1 cellular context compared by ENCODE assay signal in the genomic region with DNA sequence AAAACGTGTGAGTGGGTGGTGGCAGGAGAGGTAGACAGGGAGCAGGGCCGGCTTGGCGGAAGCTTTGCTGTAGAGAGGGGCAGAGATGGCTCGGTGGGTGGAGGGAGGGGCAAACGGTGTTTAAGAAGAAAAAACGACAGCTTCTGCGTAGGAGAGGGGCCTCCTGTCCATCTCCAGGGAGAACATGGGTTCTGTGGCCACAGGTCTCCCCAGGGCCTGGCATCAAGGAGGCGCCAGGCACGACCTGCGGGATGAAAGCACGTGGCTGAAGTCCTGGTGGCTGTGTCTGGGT.
TF ChIP-seq lines count a peak whose summit lies in the region.

No MANE protein-coding gene starts in this region.

TF ChIP-seq in HepG2, 621 proteins besides CTCF, POLR2A, EP300 and RAD21 (continues in another document):
- no peak for TF ChIP-seq MAFK (conservative IDR thresholded peaks at IDR 0.05 in 1 of 2, IDR thresholded peaks at IDR 0.05 in 1 of 2; ENCODE audit: low read length in 2 of 2)
- TF ChIP-seq, protein P1, sequence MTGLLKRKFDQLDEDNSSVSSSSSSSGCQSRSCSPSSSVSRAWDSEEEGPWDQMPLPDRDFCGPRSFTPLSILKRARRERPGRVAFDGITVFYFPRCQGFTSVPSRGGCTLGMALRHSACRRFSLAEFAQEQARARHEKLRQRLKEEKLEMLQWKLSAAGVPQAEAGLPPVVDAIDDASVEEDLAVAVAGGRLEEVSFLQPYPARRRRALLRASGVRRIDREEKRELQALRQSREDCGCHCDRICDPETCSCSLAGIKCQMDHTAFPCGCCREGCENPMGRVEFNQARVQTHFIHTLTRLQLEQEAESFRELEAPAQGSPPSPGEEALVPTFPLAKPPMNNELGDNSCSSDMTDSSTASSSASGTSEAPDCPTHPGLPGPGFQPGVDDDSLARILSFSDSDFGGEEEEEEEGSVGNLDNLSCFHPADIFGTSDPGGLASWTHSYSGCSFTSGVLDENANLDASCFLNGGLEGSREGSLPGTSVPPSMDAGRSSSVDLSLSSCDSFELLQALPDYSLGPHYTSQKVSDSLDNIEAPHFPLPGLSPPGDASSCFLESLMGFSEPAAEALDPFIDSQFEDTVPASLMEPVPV (CRISPR knock-in tag; IDR thresholded peaks at IDR 0.05), result no peak
- TF ChIP-seq ZNF792 (CRISPR knock-in tag; IDR thresholded peaks at IDR 0.05), result no peak; the same call in 1 of the 2 replicates
- TF ChIP-seq ZNF83 (CRISPR knock-in tag; IDR thresholded peaks at IDR 0.05; ENCODE audit: borderline replicate concordance), result 0 out of 2 replicates have a peak, but pooled peaks have one; percentile 68
- TF ChIP-seq, protein P2, sequence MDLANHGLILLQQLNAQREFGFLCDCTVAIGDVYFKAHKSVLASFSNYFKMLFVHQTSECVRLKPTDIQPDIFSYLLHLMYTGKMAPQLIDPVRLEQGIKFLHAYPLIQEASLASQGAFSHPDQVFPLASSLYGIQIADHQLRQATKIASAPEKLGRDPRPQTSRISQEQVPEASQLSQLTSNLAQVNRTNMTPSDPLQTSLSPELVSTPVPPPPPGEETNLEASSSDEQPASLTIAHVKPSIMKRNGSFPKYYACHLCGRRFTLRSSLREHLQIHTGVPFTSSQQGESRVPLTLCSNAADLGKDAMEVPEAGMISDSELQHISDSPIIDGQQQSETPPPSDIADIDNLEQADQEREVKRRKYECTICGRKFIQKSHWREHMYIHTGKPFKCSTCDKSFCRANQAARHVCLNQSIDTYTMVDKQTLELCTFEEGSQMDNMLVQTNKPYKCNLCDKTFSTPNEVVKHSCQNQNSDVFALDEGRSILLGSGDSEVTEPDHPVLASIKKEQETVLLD (CRISPR knock-in tag; IDR thresholded peaks at IDR 0.05; ENCODE audit: low read depth), result peak; percentile 34; the same call in 1 of the 2 replicates
- TF ChIP-seq, protein P3, sequence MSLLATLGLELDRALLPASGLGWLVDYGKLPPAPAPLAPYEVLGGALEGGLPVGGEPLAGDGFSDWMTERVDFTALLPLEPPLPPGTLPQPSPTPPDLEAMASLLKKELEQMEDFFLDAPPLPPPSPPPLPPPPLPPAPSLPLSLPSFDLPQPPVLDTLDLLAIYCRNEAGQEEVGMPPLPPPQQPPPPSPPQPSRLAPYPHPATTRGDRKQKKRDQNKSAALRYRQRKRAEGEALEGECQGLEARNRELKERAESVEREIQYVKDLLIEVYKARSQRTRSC (CRISPR knock-in tag; IDR thresholded peaks at IDR 0.05; ENCODE audit: low read depth), result no peak
- TF ChIP-seq, protein P4, sequence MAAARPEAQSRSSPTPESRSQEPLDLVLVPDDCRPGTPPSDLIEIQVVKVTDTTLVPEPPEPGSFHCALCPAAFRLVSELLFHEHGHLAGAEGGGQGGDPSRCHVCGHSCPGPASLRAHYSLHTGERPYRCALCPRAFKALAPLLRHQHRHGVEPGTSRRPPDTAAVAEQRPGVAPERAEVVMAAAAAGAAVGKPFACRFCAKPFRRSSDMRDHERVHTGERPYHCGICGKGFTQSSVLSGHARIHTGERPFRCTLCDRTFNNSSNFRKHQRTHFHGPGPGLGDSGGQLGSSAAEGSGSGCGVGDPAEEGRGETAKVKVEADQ (CRISPR knock-in tag; IDR thresholded peaks at IDR 0.05; ENCODE audit: borderline replicate concordance), result 0 out of 2 replicates have a peak, but pooled peaks have one; percentile 35
- TF ChIP-seq TGIF2 (CRISPR knock-in tag; IDR thresholded peaks at IDR 0.05), result peak; percentile 83; the same call in 1 of the 2 replicates
- TF ChIP-seq ZNF326 (CRISPR knock-in tag; IDR thresholded peaks at IDR 0.05; ENCODE audit: borderline replicate concordance), result no peak
- no peak for TF ChIP-seq ZNF644 (CRISPR knock-in tag; IDR thresholded peaks at IDR 0.05; ENCODE audit: low read depth)
- 0 out of 2 replicates have a peak, but pooled peaks have one; percentile 8 for TF ChIP-seq ELF3 (CRISPR knock-in tag; IDR thresholded peaks at IDR 0.05)
- no peak for TF ChIP-seq ZMYM3 (CRISPR knock-in tag; IDR thresholded peaks at IDR 0.05)
- no peak for TF ChIP-seq ELF1 (CRISPR knock-in tag; IDR thresholded peaks at IDR 0.05)
- no peak for TF ChIP-seq ZBTB21 (CRISPR knock-in tag; IDR thresholded peaks at IDR 0.05)
- peak; percentile 81; the same call in 1 of the 2 replicates for TF ChIP-seq MTF2 (CRISPR knock-in tag; IDR thresholded peaks at IDR 0.05; ENCODE audit: borderline replicate concordance)
- TF ChIP-seq, protein P5, sequence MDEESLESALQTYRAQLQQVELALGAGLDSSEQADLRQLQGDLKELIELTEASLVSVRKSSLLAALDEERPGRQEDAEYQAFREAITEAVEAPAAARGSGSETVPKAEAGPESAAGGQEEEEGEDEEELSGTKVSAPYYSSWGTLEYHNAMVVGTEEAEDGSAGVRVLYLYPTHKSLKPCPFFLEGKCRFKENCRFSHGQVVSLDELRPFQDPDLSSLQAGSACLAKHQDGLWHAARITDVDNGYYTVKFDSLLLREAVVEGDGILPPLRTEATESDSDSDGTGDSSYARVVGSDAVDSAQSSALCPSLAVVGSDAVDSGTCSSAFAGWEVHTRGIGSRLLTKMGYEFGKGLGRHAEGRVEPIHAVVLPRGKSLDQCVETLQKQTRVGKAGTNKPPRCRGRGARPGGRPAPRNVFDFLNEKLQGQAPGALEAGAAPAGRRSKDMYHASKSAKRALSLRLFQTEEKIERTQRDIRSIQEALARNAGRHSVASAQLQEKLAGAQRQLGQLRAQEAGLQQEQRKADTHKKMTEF (CRISPR knock-in tag; IDR thresholded peaks at IDR 0.05), result 0 out of 2 replicates have a peak, but pooled peaks have one; percentile 40
- TF ChIP-seq SMYD3 (CRISPR knock-in tag; IDR thresholded peaks at IDR 0.05), result no peak
- TF ChIP-seq BRD4 (CRISPR knock-in tag; IDR thresholded peaks at IDR 0.05), result no peak
- no peak for TF ChIP-seq PLRG1 (conservative IDR thresholded peaks at IDR 0.05)
- TF ChIP-seq, protein P6, sequence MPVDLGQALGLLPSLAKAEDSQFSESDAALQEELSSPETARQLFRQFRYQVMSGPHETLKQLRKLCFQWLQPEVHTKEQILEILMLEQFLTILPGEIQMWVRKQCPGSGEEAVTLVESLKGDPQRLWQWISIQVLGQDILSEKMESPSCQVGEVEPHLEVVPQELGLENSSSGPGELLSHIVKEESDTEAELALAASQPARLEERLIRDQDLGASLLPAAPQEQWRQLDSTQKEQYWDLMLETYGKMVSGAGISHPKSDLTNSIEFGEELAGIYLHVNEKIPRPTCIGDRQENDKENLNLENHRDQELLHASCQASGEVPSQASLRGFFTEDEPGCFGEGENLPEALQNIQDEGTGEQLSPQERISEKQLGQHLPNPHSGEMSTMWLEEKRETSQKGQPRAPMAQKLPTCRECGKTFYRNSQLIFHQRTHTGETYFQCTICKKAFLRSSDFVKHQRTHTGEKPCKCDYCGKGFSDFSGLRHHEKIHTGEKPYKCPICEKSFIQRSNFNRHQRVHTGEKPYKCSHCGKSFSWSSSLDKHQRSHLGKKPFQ (CRISPR knock-in tag; IDR thresholded peaks at IDR 0.05; ENCODE audit: insufficient replicate concordance), result peak; percentile 37
- TF ChIP-seq ZNF207 (IDR thresholded peaks at IDR 0.05; ENCODE audit: borderline replicate concordance), result no peak
- no peak for TF ChIP-seq ZNF282 (IDR thresholded peaks at IDR 0.05; ENCODE audit: partially characterized antibody)
- peak; percentile 21 for TF ChIP-seq ZNF883 (CRISPR knock-in tag; IDR thresholded peaks at IDR 0.05; ENCODE audit: not compliant biosample characterization)
- no peak for TF ChIP-seq TSC22D2 (CRISPR knock-in tag; IDR thresholded peaks at IDR 0.05; ENCODE audit: borderline replicate concordance)
- TF ChIP-seq, protein P7, sequence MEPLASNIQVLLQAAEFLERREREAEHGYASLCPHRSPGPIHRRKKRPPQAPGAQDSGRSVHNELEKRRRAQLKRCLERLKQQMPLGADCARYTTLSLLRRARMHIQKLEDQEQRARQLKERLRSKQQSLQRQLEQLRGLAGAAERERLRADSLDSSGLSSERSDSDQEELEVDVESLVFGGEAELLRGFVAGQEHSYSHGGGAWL (CRISPR knock-in tag; IDR thresholded peaks at IDR 0.05), result no peak; the same call in 1 of the 2 replicates
- TF ChIP-seq, protein P8, sequence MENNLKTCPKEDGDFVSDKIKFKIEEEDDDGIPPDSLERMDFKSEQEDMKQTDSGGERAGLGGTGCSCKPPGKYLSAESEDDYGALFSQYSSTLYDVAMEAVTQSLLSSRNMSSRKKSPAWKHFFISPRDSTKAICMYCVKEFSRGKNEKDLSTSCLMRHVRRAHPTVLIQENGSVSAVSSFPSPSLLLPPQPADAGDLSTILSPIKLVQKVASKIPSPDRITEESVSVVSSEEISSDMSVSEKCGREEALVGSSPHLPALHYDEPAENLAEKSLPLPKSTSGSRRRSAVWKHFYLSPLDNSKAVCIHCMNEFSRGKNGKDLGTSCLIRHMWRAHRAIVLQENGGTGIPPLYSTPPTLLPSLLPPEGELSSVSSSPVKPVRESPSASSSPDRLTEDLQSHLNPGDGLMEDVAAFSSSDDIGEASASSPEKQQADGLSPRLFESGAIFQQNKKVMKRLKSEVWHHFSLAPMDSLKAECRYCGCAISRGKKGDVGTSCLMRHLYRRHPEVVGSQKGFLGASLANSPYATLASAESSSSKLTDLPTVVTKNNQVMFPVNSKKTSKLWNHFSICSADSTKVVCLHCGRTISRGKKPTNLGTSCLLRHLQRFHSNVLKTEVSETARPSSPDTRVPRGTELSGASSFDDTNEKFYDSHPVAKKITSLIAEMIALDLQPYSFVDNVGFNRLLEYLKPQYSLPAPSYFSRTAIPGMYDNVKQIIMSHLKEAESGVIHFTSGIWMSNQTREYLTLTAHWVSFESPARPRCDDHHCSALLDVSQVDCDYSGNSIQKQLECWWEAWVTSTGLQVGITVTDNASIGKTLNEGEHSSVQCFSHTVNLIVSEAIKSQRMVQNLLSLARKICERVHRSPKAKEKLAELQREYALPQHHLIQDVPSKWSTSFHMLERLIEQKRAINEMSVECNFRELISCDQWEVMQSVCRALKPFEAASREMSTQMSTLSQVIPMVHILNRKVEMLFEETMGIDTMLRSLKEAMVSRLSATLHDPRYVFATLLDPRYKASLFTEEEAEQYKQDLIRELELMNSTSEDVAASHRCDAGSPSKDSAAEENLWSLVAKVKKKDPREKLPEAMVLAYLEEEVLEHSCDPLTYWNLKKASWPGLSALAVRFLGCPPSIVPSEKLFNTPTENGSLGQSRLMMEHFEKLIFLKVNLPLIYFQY (CRISPR knock-in tag; IDR thresholded peaks at IDR 0.05; ENCODE audit: borderline replicate concordance), result no peak
- TF ChIP-seq, protein P9, sequence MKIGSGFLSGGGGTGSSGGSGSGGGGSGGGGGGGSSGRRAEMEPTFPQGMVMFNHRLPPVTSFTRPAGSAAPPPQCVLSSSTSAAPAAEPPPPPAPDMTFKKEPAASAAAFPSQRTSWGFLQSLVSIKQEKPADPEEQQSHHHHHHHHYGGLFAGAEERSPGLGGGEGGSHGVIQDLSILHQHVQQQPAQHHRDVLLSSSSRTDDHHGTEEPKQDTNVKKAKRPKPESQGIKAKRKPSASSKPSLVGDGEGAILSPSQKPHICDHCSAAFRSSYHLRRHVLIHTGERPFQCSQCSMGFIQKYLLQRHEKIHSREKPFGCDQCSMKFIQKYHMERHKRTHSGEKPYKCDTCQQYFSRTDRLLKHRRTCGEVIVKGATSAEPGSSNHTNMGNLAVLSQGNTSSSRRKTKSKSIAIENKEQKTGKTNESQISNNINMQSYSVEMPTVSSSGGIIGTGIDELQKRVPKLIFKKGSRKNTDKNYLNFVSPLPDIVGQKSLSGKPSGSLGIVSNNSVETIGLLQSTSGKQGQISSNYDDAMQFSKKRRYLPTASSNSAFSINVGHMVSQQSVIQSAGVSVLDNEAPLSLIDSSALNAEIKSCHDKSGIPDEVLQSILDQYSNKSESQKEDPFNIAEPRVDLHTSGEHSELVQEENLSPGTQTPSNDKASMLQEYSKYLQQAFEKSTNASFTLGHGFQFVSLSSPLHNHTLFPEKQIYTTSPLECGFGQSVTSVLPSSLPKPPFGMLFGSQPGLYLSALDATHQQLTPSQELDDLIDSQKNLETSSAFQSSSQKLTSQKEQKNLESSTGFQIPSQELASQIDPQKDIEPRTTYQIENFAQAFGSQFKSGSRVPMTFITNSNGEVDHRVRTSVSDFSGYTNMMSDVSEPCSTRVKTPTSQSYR (CRISPR knock-in tag; IDR thresholded peaks at IDR 0.05; ENCODE audit: borderline replicate concordance), result no peak
- TF ChIP-seq HMG20A (CRISPR knock-in tag; IDR thresholded peaks at IDR 0.05; ENCODE audit: borderline replicate concordance), result no peak
- TF ChIP-seq MED1 (CRISPR knock-in tag; IDR thresholded peaks at IDR 0.05), result no peak; the same call in 1 of the 2 replicates
- TF ChIP-seq, protein P10, sequence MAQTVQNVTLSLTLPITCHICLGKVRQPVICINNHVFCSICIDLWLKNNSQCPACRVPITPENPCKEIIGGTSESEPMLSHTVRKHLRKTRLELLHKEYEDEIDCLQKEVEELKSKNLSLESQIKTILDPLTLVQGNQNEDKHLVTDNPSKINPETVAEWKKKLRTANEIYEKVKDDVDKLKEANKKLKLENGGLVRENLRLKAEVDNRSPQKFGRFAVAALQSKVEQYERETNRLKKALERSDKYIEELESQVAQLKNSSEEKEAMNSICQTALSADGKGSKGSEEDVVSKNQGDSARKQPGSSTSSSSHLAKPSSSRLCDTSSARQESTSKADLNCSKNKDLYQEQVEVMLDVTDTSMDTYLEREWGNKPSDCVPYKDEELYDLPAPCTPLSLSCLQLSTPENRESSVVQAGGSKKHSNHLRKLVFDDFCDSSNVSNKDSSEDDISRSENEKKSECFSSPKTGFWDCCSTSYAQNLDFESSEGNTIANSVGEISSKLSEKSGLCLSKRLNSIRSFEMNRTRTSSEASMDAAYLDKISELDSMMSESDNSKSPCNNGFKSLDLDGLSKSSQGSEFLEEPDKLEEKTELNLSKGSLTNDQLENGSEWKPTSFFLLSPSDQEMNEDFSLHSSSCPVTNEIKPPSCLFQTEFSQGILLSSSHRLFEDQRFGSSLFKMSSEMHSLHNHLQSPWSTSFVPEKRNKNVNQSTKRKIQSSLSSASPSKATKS (CRISPR knock-in tag; IDR thresholded peaks at IDR 0.05), result 0 out of 2 replicates have a peak, but pooled peaks have one; percentile 79
